9 cellular contexts compared by ENCODE assay signal in the genomic region with DNA sequence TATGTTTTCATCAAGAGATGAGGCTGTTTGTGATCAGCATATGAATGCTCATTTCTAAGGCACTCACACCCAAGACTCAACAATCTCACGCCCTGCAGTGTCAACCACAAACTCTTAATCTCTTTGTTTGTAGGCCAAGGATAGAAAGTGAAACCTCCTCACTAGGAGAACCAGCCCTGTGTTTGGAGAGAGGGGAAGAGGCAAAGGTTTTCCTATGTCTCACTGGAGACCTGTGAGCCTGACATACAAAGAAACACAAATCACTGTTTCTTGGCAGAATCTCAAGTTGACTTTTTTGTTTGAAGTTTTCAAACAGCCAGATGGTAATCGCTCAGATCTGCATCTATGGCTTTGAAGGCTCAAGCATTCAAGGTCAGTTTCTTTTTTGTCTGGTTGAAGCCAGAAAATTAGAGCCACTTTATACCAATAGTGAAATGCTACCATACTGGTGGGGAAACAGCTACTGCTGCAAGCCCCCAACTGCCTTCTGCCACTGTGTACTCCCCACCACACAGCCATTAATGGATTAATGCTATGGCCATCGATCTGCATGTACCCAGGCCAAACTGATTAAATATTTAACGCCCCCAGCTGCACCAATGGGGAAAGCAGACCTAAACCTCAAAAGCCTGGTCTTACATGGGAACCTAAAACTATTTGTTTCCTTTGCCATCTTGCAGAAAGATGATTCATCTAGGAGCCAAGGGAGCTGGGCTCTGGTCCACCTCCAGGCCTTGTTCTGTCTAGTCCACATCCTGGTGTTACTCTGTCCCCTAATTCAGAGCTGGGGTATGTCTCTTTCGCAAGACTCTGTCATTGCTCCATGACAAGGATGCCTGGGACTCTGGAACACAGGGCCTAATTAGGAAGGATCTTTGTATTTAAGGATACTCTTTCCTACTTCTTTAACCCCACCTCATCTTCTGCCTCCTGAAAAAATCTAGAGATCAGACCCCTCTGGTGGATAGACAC. TPM values are rescaled to one million over a fixed set of nuclear protein-coding genes. Genes with fewer than 3 reads are reported as not detected.
DNase-seq lines count a peak whose midpoint lies in the region; ATAC-seq and TF ChIP-seq lines count a peak whose summit lies in the region.
"Had no signal": no experiment of that assay in that cellular context is flagged by ENCODE, and none has a peak within 500 bp of the region (broad histone marks: within the 10 kb centered on the region; RNA-seq: fewer than 3 reads in every experiment).

No MANE protein-coding gene starts in this region.

- no peak overlapping the region for H3K4me3 Mint-ChIP-seq in GM23338

- no peaks in the 10 kb centered on the region for H3K9me3 Mint-ChIP-seq in GM23338

- H3K27ac Mint-ChIP-seq in GM23338 = no peak overlapping the region

- H3K79me2 ChIP-seq in GM23338 (replicated peaks; ENCODE audit: insufficient read depth) (no peaks in the 10 kb centered on the region), PC-9 (ENCODE audit: low read depth) (no peaks in the 10 kb centered on the region)

- H3K27ac ChIP-seq in GM23338 (ENCODE audit: low read depth) (no peak overlapping the region), PC-9 (no peak overlapping the region)

- H3K9ac ChIP-seq in endocrine pancreas (ENCODE audit: control insufficient read depth, insufficient read depth, low read length) = no peak overlapping the region

- H3K9me2 ChIP-seq in GM23338 (ENCODE audit: insufficient read depth) = 0 out of 2 replicates have a peak, but pooled peaks cover 4% of the 10 kb centered on the region
- no peaks in the 10 kb centered on the region for H3K9me2 ChIP-seq in PC-9 (ENCODE audit: insufficient read depth)

- no peak for TF ChIP-seq CTCF in GM23338 (conservative IDR thresholded peaks at IDR 0.05; ENCODE audit: low read depth in 2 of 2)
- no peak for TF ChIP-seq CTCF in PC-9 (conservative IDR thresholded peaks at IDR 0.05)

- POLR2A ChIA-PET in PC-9 (lab: Charles Lee; ENCODE audit: unreplicated experiment) = no interaction called here

- peak; percentile 52; the same call in 2 of the 3 replicates for ATAC-seq in GM23338
- no peak for ATAC-seq in HG02763 (IDR thresholded peaks at IDR 0.05; ENCODE audit: unreplicated experiment)

- no peaks in the 10 kb centered on the region for H3K36me3 Mint-ChIP-seq in GM23338 (ENCODE audit: low read depth)

- H3K4me3 ChIP-seq in GM23338 (no peak overlapping the region), PC-9 (no peak overlapping the region), endocrine pancreas (ENCODE audit: control insufficient read depth, insufficient read depth, low read length) (peak overlapping the region; percentile 11)
- H3K4me3 ChIP-seq: skin epidermis had no signal

- H3K4me1 Mint-ChIP-seq in GM23338 = peaks cover 3% of the 10 kb centered on the region; the same call in 2 of the 3 replicates

- H2AFZ ChIP-seq in GM23338 (no peak overlapping the region), PC-9 (no peak overlapping the region)

- DNase-seq in GM04504 (ENCODE audit: low read depth) (peak; percentile 60), GM23338 (ENCODE audit: low spot score) (no peak), PC-9 (peak in 1 of 2 experiments; percentile 45), smooth muscle cell of the brain vasculature (ENCODE audit: low read depth, low spot score) (peak; percentile 84), HuH-7.5 (ENCODE audit: low spot score) (no peak), NCI-H510A (lab: John Stamatoyannopoulos, UW) (no peak)

- H4K20me1 ChIP-seq in GM23338 (replicated peaks; ENCODE audit: insufficient read depth) = no peaks in the 10 kb centered on the region
- H4K20me1 ChIP-seq in PC-9 (ENCODE audit: insufficient read depth) = no peaks in the 10 kb centered on the region

- H3K4me2 ChIP-seq in GM23338 (no peak overlapping the region), PC-9 (peak overlapping the region; percentile 30)

- CTCF ChIA-PET in PC-9 (lab: Charles Lee) = no interaction called here

- peaks cover 11% of the 10 kb centered on the region for H3K27me3 Mint-ChIP-seq in GM23338 (ENCODE audit: insufficient read depth, low read depth, poor library complexity)

- intact Hi-C loops in PC-9 (cut with micrococcal nuclease; ENCODE audit: unreplicated experiment) = no loop called here

- H3K4me1 ChIP-seq in GM23338 (ENCODE audit: insufficient read depth) (no peaks in the 10 kb centered on the region), PC-9 (replicated peaks; ENCODE audit: insufficient read depth) (peaks cover 7% of the 10 kb centered on the region; the same call in 1 of the 2 replicates), endocrine pancreas (ENCODE audit: control insufficient read depth, insufficient read depth, low read length) (no peaks in the 10 kb centered on the region)

- H3K9me3 ChIP-seq in PC-9 (ENCODE audit: insufficient read depth, low read depth) = no peaks in the 10 kb centered on the region
- H3K9me3 ChIP-seq in endocrine pancreas (ENCODE audit: control insufficient read depth, low read length) = no peaks in the 10 kb centered on the region

- no peaks in the 10 kb centered on the region for H3F3A ChIP-seq in GM23338 (replicated peaks; ENCODE audit: low read depth)
- no peaks in the 10 kb centered on the region for H3F3A ChIP-seq in PC-9 (ENCODE audit: insufficient read depth, low read depth)

- H3K36me3 ChIP-seq in GM23338 (ENCODE audit: insufficient read depth) (no peaks in the 10 kb centered on the region), PC-9 (ENCODE audit: low read depth) (no peaks in the 10 kb centered on the region), endocrine pancreas (ENCODE audit: control insufficient read depth, insufficient read depth, low read length) (no peaks in the 10 kb centered on the region)

- no TSS peak for BruUV-seq in PC-9 (replicated peaks; lab: Mats Ljungman, UMichigan)

- H3K27me3 ChIP-seq in GM23338 (ENCODE audit: insufficient read depth) (no peaks in the 10 kb centered on the region), PC-9 (ENCODE audit: insufficient read depth, low read depth) (no peaks in the 10 kb centered on the region), endocrine pancreas (ENCODE audit: control insufficient read depth, insufficient read depth, low read length) (no peaks in the 10 kb centered on the region)

TF ChIP-seq in GM23338, 12 proteins besides CTCF, POLR2A, EP300 and RAD21 (continues in another document):
- TF ChIP-seq, protein P1, sequence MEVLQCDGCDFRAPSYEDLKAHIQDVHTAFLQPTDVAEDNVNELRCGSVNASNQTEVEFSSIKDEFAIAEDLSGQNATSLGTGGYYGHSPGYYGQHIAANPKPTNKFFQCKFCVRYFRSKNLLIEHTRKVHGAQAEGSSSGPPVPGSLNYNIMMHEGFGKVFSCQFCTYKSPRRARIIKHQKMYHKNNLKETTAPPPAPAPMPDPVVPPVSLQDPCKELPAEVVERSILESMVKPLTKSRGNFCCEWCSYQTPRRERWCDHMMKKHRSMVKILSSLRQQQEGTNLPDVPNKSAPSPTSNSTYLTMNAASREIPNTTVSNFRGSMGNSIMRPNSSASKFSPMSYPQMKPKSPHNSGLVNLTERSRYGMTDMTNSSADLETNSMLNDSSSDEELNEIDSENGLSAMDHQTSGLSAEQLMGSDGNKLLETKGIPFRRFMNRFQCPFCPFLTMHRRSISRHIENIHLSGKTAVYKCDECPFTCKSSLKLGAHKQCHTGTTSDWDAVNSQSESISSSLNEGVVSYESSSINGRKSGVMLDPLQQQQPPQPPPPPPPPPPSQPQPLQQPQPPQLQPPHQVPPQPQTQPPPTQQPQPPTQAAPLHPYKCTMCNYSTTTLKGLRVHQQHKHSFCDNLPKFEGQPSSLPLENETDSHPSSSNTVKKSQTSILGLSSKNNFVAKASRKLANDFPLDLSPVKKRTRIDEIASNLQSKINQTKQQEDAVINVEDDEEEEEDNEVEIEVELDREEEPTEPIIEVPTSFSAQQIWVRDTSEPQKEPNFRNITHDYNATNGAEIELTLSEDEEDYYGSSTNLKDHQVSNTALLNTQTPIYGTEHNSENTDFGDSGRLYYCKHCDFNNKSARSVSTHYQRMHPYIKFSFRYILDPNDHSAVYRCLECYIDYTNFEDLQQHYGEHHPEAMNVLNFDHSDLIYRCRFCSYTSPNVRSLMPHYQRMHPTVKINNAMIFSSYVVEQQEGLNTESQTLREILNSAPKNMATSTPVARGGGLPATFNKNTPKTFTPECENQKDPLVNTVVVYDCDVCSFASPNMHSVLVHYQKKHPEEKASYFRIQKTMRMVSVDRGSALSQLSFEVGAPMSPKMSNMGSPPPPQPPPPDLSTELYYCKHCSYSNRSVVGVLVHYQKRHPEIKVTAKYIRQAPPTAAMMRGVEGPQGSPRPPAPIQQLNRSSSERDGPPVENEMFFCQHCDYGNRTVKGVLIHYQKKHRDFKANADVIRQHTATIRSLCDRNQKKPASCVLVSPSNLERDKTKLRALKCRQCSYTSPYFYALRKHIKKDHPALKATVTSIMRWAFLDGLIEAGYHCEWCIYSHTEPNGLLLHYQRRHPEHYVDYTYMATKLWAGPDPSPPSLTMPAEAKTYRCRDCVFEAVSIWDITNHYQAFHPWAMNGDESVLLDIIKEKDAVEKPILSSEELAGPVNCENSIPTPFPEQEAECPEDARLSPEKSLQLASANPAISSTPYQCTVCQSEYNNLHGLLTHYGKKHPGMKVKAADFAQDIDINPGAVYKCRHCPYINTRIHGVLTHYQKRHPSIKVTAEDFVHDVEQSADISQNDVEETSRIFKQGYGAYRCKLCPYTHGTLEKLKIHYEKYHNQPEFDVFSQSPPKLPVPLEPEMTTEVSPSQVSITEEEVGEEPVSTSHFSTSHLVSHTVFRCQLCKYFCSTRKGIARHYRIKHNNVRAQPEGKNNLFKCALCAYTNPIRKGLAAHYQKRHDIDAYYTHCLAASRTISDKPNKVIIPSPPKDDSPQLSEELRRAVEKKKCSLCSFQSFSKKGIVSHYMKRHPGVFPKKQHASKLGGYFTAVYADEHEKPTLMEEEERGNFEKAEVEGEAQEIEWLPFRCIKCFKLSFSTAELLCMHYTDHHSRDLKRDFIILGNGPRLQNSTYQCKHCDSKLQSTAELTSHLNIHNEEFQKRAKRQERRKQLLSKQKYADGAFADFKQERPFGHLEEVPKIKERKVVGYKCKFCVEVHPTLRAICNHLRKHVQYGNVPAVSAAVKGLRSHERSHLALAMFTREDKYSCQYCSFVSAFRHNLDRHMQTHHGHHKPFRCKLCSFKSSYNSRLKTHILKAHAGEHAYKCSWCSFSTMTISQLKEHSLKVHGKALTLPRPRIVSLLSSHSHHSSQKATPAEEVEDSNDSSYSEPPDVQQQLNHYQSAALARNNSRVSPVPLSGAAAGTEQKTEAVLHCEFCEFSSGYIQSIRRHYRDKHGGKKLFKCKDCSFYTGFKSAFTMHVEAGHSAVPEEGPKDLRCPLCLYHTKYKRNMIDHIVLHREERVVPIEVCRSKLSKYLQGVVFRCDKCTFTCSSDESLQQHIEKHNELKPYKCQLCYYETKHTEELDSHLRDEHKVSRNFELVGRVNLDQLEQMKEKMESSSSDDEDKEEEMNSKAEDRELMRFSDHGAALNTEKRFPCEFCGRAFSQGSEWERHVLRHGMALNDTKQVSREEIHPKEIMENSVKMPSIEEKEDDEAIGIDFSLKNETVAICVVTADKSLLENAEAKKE (CRISPR knock-in tag; IDR thresholded peaks at IDR 0.05) = no peak

RNA-seq across cellular contexts. Expression of a gene that starts 16.3 kb away (rescaled TPM):
- total RNA-seq in GM23338 (2014; rRNA removed; shearing (Covaris generic)) = not detected in 2 replicates
- 0.49 and 0.73 TPM in 2 replicates for polyA plus RNA-seq in GM23338 (2016; fragmentation: Nextera tagmentation; extraction: Ambion mirVana)
- total RNA-seq in PC-9 (2021) = 2.7 and 3.4 TPM in 2 replicates

RNA-seq across cellular contexts. Expression of a gene that starts 28.4 kb away (rescaled TPM):
- not detected in 2 replicates for total RNA-seq in GM23338 (2014; rRNA removed; shearing (Covaris generic))
- polyA plus RNA-seq in GM23338 (2016; fragmentation: Nextera tagmentation; extraction: Ambion mirVana) = 0.06 TPM in 1 of 2 replicates, not detected in the other
- total RNA-seq in PC-9 (2021) = not detected in 2 replicates

Comparison
In these comparisons a context has a peak if more than half of its experiments do, and no peak if none do; other contexts are left out.
1. DNase-seq: peak in GM04504 (single experiment) and smooth muscle cell of the brain vasculature (single experiment); none in GM23338 (single experiment), HuH-7.5 (single experiment) and NCI-H510A (single experiment).